Comparison of ENCODE assay signal across 1 cellular context in genomic region chr19:58408152-58409009, GRCh38.
TF ChIP-seq lines count a peak whose summit lies in the region.

ZNF584 (plus strand) TSS chr19:58408649; CDS start chr19:58409148, 499 bp downstream.

TF ChIP-seq in WTC11, 78 proteins besides CTCF, POLR2A, EP300 and RAD21 (continued from another document):
- TF ChIP-seq, protein P1, sequence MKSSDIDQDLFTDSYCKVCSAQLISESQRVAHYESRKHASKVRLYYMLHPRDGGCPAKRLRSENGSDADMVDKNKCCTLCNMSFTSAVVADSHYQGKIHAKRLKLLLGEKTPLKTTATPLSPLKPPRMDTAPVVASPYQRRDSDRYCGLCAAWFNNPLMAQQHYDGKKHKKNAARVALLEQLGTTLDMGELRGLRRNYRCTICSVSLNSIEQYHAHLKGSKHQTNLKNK (CRISPR knock-in tag; IDR thresholded peaks at IDR 0.05), result no peak
- TF ChIP-seq ARID4B (CRISPR knock-in tag; IDR thresholded peaks at IDR 0.05; ENCODE audit: borderline replicate concordance) (peak; percentile 91), TEAD1 (CRISPR knock-in tag; IDR thresholded peaks at IDR 0.05) (peak; percentile 79), ATF1 (CRISPR knock-in tag; IDR thresholded peaks at IDR 0.05) (0 out of 2 replicates have a peak, but pooled peaks have one; percentile 21), JUN (CRISPR knock-in tag; IDR thresholded peaks at IDR 0.05) (peak; percentile 59), SOX15 (CRISPR knock-in tag; IDR thresholded peaks at IDR 0.05) (no peak), CREM (CRISPR knock-in tag; IDR thresholded peaks at IDR 0.05) (peak; percentile 82), PRRX2 (CRISPR knock-in tag; IDR thresholded peaks at IDR 0.05) (no peak), NR3C1 (CRISPR knock-in tag; conservative IDR thresholded peaks at IDR 0.05; ENCODE audit: low read depth) (no peak), GRHL2 (CRISPR knock-in tag; IDR thresholded peaks at IDR 0.05; ENCODE audit: insufficient replicate concordance, severe bottlenecking) (no peak), ZNF232 (CRISPR knock-in tag; IDR thresholded peaks at IDR 0.05) (peak; percentile 21; the same call in 1 of the 2 replicates), PRDM15 (CRISPR knock-in tag; IDR thresholded peaks at IDR 0.05) (no peak), SMAD3 (CRISPR knock-in tag; IDR thresholded peaks at IDR 0.05; ENCODE audit: borderline replicate concordance) (no peak), ETV6 (CRISPR knock-in tag; IDR thresholded peaks at IDR 0.05) (peak; percentile 60), SP1 (CRISPR knock-in tag; conservative IDR thresholded peaks at IDR 0.05) (peak; percentile 95), ZNF138 (CRISPR knock-in tag; conservative IDR thresholded peaks at IDR 0.05) (no peak), SMAD4 (CRISPR knock-in tag; IDR thresholded peaks at IDR 0.05) (0 out of 2 replicates have a peak, but pooled peaks have one; percentile 43)
- TF ChIP-seq, protein P2, sequence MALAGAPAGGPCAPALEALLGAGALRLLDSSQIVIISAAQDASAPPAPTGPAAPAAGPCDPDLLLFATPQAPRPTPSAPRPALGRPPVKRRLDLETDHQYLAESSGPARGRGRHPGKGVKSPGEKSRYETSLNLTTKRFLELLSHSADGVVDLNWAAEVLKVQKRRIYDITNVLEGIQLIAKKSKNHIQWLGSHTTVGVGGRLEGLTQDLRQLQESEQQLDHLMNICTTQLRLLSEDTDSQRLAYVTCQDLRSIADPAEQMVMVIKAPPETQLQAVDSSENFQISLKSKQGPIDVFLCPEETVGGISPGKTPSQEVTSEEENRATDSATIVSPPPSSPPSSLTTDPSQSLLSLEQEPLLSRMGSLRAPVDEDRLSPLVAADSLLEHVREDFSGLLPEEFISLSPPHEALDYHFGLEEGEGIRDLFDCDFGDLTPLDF (CRISPR knock-in tag; IDR thresholded peaks at IDR 0.05), result no peak
- TF ChIP-seq, protein P3, sequence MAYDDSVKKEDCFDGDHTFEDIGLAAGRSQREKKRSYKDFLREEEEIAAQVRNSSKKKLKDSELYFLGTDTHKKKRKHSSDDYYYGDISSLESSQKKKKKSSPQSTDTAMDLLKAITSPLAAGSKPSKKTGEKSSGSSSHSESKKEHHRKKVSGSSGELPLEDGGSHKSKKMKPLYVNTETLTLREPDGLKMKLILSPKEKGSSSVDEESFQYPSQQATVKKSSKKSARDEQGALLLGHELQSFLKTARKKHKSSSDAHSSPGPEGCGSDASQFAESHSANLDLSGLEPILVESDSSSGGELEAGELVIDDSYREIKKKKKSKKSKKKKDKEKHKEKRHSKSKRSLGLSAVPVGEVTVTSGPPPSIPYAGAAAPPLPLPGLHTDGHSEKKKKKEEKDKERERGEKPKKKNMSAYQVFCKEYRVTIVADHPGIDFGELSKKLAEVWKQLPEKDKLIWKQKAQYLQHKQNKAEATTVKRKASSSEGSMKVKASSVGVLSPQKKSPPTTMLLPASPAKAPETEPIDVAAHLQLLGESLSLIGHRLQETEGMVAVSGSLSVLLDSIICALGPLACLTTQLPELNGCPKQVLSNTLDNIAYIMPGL (CRISPR knock-in tag; IDR thresholded peaks at IDR 0.05), result peak; percentile 70; the same call in 1 of the 2 replicates
TF ChIP-seq in WTC11: peak in this region for 21.
